Comparison of ENCODE assay signal across 8 cellular contexts in genomic region chr1:101236546-101237228, GRCh38. TPM values are rescaled to one million over a fixed set of nuclear protein-coding genes. Genes with fewer than 3 reads are reported as not detected.
DNase-seq lines count a peak whose midpoint lies in the region.

Gene S1PR1, plus strand, starts transcription at chr1:101237019. Its CDS starts 1,966 bp downstream, at chr1:101238985.

- H3K36me3 ChIP-seq in H7 (replicated peaks; ENCODE audit: control insufficient read depth, insufficient read depth, low read length): no peaks in the 10 kb centered on the region

- H3K4me3 ChIP-seq in H7 (ENCODE audit: insufficient read depth, low read depth, low read length): peak within 1 kb of the TSS; percentile 58

- peaks cover 34% of the 10 kb centered on the region for H3K27me3 ChIP-seq in H7 (ENCODE audit: control insufficient read depth, insufficient read depth, low read length)

- in situ Hi-C loops in endometrial microvascular endothelial cells (cut with HindIII; ENCODE audit: inconsistent ontology term, low pct_unique_long_range_greater_than_20kb, low sequenced_read_pairs): no loop called here

- DNase-seq in ELR (ENCODE audit: low read depth) (peak; percentile 91), H7 (peak; percentile 81), NCI-H146 (lab: John Stamatoyannopoulos, UW) (peak; percentile 25), midbrain (lab: John Stamatoyannopoulos, UW) (peak; percentile 31), GM19240 (ENCODE audit: insufficient read length, low spot score) (no peak)
- peak; percentile 40 for DNase-seq in activated CD8-positive, alpha-beta memory T cell treated with anti-CD3 and anti-CD28 coated beads, Interleukin-2, amount 50 U/mL, for 24 hours (ENCODE audit: extremely low read depth)
- peak; percentile 41 to 53 for DNase-seq in stimulated activated CD8-positive, alpha-beta memory T cell treated with anti-CD3 and anti-CD28 coated beads, Interleukin-4, amount 100 ng/mL, for 1 hour (ENCODE audit: low read depth in 2 of 2, low spot score in 1 of 2)

RNA-seq across cellular contexts. Expression of gene S1PR1, which starts in this region (rescaled TPM):
- 0.62 and 2.4 TPM in 2 replicates for total RNA-seq in H7 (2014; rRNA removed; shearing (Covaris generic))
- 332 TPM for total RNA-seq in endometrial microvascular endothelial cells (ENCODE audit: inconsistent ontology term)

Comparison
In these comparisons a context has a peak if more than half of its experiments do, and no peak if none do; other contexts are left out.
1. RNA of gene S1PR1 (total RNA-seq): 332 TPM in endometrial microvascular endothelial cells (single experiment); 0.62 to 2.4 TPM in H7; every median in the first group is over 10 times any median in the second.